Comparison of ENCODE assay signal across 23 cellular contexts in genomic region chr3:149647285-149647684, GRCh38. TPM values are rescaled to one million over a fixed set of nuclear protein-coding genes. Genes with fewer than 3 reads are reported as not detected.
DNase-seq lines count a peak whose midpoint lies in the region; ATAC-seq, FAIRE-seq and TF ChIP-seq lines count a peak whose summit lies in the region.
"Had no signal": no experiment of that assay in that cellular context is flagged by ENCODE, and none has a peak within 500 bp of the region (broad histone marks: within the 10 kb centered on the region; RNA-seq: fewer than 3 reads in every experiment).

No MANE protein-coding gene starts in this region.

- in situ Hi-C loops in HepG2 (cut with HindIII; ENCODE audit: extremely low pct_ligation_motif_present, low pct_unique_long_range_greater_than_20kb), result no loop called here

- H2AFZ ChIP-seq in HepG2 (ENCODE audit: low read length), result no peak overlapping the region

- WGBS in HepG2 (ENCODE audit: low lambda C conversion rate), result 98% methylated on average over 4 of the region's 4 CpGs
- 88% methylated on average over 4 of the region's 4 CpGs for WGBS in right lobe of liver (ENCODE audit: insufficient coverage, low coverage, low lambda C conversion rate, missing lambda C conversion rate)
- 84% methylated on average over 4 of the region's 4 CpGs for WGBS in esophagus muscularis mucosa

- H3K9ac ChIP-seq in HepG2 (ENCODE audit: insufficient read depth, low read depth, low read length), result no peak overlapping the region

- H3K4me1 ChIP-seq in HepG2 (ENCODE audit: insufficient read depth, low read length) (peaks cover 95% of the 10 kb centered on the region), right lobe of liver (peaks cover 0 to 17% (median 2%) of the 10 kb centered on the region in 4 donors), esophagus muscularis mucosa (peaks cover 45 to 100% (median 95%) of the 10 kb centered on the region in 4 donors), mucosa of descending colon (ENCODE audit: low read depth) (no peaks in the 10 kb centered on the region)

- H4K20me1 ChIP-seq in HepG2 (ENCODE audit: insufficient read depth, low read length), result peaks cover 66% of the 10 kb centered on the region

- TF ChIP-seq CTCF in HepG2 (CRISPR knock-in tag; IDR thresholded peaks at IDR 0.05) (no peak), right lobe of liver (IDR thresholded peaks at IDR 0.05) (no peak), esophagus muscularis mucosa (IDR thresholded peaks at IDR 0.05) (no peak), mucosa of descending colon (IDR thresholded peaks at IDR 0.05) (no peak)

- H3K9me3 ChIP-seq in HepG2 (ENCODE audit: low read length) (no peaks in the 10 kb centered on the region), right lobe of liver (no peaks in the 10 kb centered on the region), esophagus muscularis mucosa (no peaks in the 10 kb centered on the region), mucosa of descending colon (no peaks in the 10 kb centered on the region)
- H3K9me3 ChIP-seq: lower lobe of right lung, transverse colon had no signal

- intact Hi-C loops in HepG2 (cut with micrococcal nuclease; ENCODE audit: unreplicated experiment), result no loop called here
- intact Hi-C loops in right lobe of liver (cut with DNase I), result no loop called here
- intact Hi-C loops in esophagus muscularis mucosa (cut with DNase I), result no loop called here
- intact Hi-C loops in mucosa of descending colon (cut with DNase I, micrococcal nuclease), result no loop called here

- H3K27me3 ChIP-seq in HepG2 (ENCODE audit: control insufficient read depth in 1 of 2, insufficient read depth in 2 of 2, low read length in 2 of 2) (no peaks in the 10 kb centered on the region), right lobe of liver (no peaks in the 10 kb centered on the region), esophagus muscularis mucosa (no peaks in the 10 kb centered on the region)
- H3K27me3 ChIP-seq: cardiac muscle cell, foreskin keratinocyte had no signal

- no peak overlapping the region for H3K27ac ChIP-seq in HepG2 (ENCODE audit: extremely low read length, insufficient read depth, low read length)
- H3K27ac ChIP-seq in right lobe of liver, result no peak overlapping the region
- H3K27ac ChIP-seq in esophagus muscularis mucosa (replicated peaks in 1 of 4), result peak overlapping the region in 1 of 4 donors; percentile 70
- H3K27ac ChIP-seq: cardiac muscle cell, lower lobe of right lung had no signal

- H3K4me2 ChIP-seq in HepG2 (ENCODE audit: low read depth, low read length), result no peak overlapping the region; the same call in 1 of the 2 replicates

- TF ChIP-seq EP300 in HepG2 (IDR thresholded peaks at IDR 0.05; ENCODE audit: low read depth in 2 of 2, low read length in 2 of 2) (no peak), HepG2 (CRISPR knock-in tag; IDR thresholded peaks at IDR 0.05; ENCODE audit: borderline replicate concordance) (no peak), esophagus muscularis mucosa (IDR thresholded peaks at IDR 0.05) (no peak)

- ATAC-seq in HepG2 (no peak), right lobe of liver (no peak), HG02642 (IDR thresholded peaks at IDR 0.05; ENCODE audit: poor library complexity, unreplicated experiment) (peak; percentile 68), HG03520 (IDR thresholded peaks at IDR 0.05; ENCODE audit: unreplicated experiment) (peak; percentile 90), mucosa of descending colon (no peak)
- ATAC-seq: activated CD4-positive, alpha-beta T cell treated with anti-CD3 and anti-CD28 coated beads for 36 hours; effector memory CD8-positive, alpha-beta T cell; foreskin keratinocyte; lower lobe of right lung had no signal

- no peak overlapping the region for H3K4me3 ChIP-seq in HepG2 (replicated peaks in 1 of 3; ENCODE audit: insufficient read depth in 1 of 3, low read depth in 2 of 3, low read length in 3 of 3)
- H3K4me3 ChIP-seq in right lobe of liver, result no peak overlapping the region
- H3K4me3 ChIP-seq in esophagus muscularis mucosa, result no peak overlapping the region
- H3K4me3 ChIP-seq in mucosa of descending colon, result no peak overlapping the region
- H3K4me3 ChIP-seq: cardiac muscle cell, lower lobe of right lung, transverse colon had no signal

- TF ChIP-seq POLR2A in HepG2 (IDR thresholded peaks at IDR 0.05; ENCODE audit: insufficient read depth in 1 of 2, low read depth in 2 of 2, low read length in 2 of 2) (no peak), right lobe of liver (IDR thresholded peaks at IDR 0.05) (no peak), esophagus muscularis mucosa (IDR thresholded peaks at IDR 0.05; ENCODE audit: low read depth) (no peak)

- CTCF ChIA-PET in HepG2 (lab: Yijun Ruan, JAX; ENCODE audit: low intra/inter-chr PET ratio, low total read pairs), result no interaction called here

- peaks cover 21 to 59% of the 10 kb centered on the region in 2 experiments for H3K36me3 ChIP-seq in HepG2 (replicated peaks in 1 of 2; ENCODE audit: control insufficient read depth in 1 of 2, insufficient read depth in 2 of 2, low read length in 2 of 2)
- H3K36me3 ChIP-seq in right lobe of liver, result no peaks in the 10 kb centered on the region
- peaks cover 0 to 29% (median 12%) of the 10 kb centered on the region in 4 donors for H3K36me3 ChIP-seq in esophagus muscularis mucosa
- no peaks in the 10 kb centered on the region for H3K36me3 ChIP-seq in mucosa of descending colon (ENCODE audit: low read depth)
- H3K36me3 ChIP-seq: transverse colon had no signal

- POLR2A ChIA-PET in HepG2 (lab: Yijun Ruan, JAX), result interaction anchor here (3.8 kb wide), 1 partner anchor 10 kb away, joined by 28 read pairs; the partner anchor contains the start of gene WWTR1

- peaks cover 90% of the 10 kb centered on the region for H3K79me2 ChIP-seq in HepG2 (ENCODE audit: insufficient read depth, low read length)

- TF ChIP-seq RAD21 in HepG2 (CRISPR knock-in tag; IDR thresholded peaks at IDR 0.05), result no peak

- BruUV-seq in HepG2 (replicated peaks; lab: Mats Ljungman, UMichigan), result no TSS peak

- DNase-seq in HepG2 (ENCODE audit: low spot score), result no peak
- no peak for DNase-seq in right lobe of liver
- DNase-seq in esophagus muscularis mucosa (ENCODE audit: extremely low spot score), result no peak
- DNase-seq in mucosa of descending colon, result no peak
- DNase-seq in T-helper 1 cell, result no peak
- DNase-seq in HT-29 (ENCODE audit: low spot score), result no peak
- DNase-seq: 8988T; activated CD4-positive, alpha-beta T cell treated with anti-CD3 and anti-CD28 coated beads for 36 hours; activated naive CD8-positive, alpha-beta T cell treated with anti-CD3 and anti-CD28 coated beads for 36 hours; activated T-cell treated with anti-CD3 and anti-CD28 coated beads for 4 hours; effector memory CD8-positive, alpha-beta T cell; foreskin keratinocyte; lower lobe of right lung; NCI-H2081; NCI-H748 treated with DMSO at 0.1 percent for 48 hours; nephron progenitor cell; retina; stimulated activated CD4-positive, alpha-beta T cell treated with anti-CD3 and anti-CD28 coated beads, Interleukin-2, amount 100 ng/mL, for 24 hours; transverse colon had no signal

- no peak for FAIRE-seq in HepG2 (lab: Jason Lieb, UNC)

TF ChIP-seq in HepG2, 621 proteins besides CTCF, POLR2A, EP300 and RAD21:
- TF ChIP-seq NCOA5 (CRISPR knock-in tag; IDR thresholded peaks at IDR 0.05) (no peak), RBFOX2 (IDR thresholded peaks at IDR 0.05; ENCODE audit: low read depth, low read length) (0 out of 2 replicates have a peak, but pooled peaks have one; percentile 33)

RNA-seq across cellular contexts. Expression of gene WWTR1, which starts 10.5 kb away (rescaled TPM):
- total RNA-seq in HepG2 (2016; rRNA removed; fragmentation: Illumina TruSeq; extraction: Trizol), result 19.7 and 27.0 TPM in 2 replicates
- 3.0 and 4.5 TPM in 2 replicates for total RNA-seq in HepG2 (2016; cell fraction: cytosol; rRNA removed; fragmentation: Illumina TruSeq; extraction: Trizol; ENCODE audit: low read depth)
- total RNA-seq in HepG2 (2016; cell fraction: insoluble cytoplasmic fraction; rRNA removed; fragmentation: Illumina TruSeq; extraction: Trizol), result 18.2 and 25.1 TPM in 2 replicates
- total RNA-seq in HepG2 (2016; cell fraction: membrane; rRNA removed; fragmentation: Illumina TruSeq; extraction: Trizol), result 11.0 and 11.7 TPM in 2 replicates
- total RNA-seq in HepG2 (2016; cell fraction: nucleus; rRNA removed; fragmentation: Illumina TruSeq; extraction: Trizol), result 22.2 and 23.3 TPM in 2 replicates
- polyA plus RNA-seq in HepG2 (2011; rRNA removed), result 105 and 139 TPM in 2 replicates
- 87.9 and 94.0 TPM in 2 replicates for polyA plus RNA-seq in HepG2 (2011; cell fraction: cytosol; rRNA removed)
- 104 and 133 TPM in 2 replicates for polyA plus RNA-seq in HepG2 (2011; cell fraction: nucleus; rRNA removed)
- 75.0 and 83.3 TPM in 2 replicates for polyA plus RNA-seq in HepG2 (2012)
- 5.5 and 5.7 TPM in 2 replicates for polyA plus RNA-seq in HepG2 (2016; cell fraction: cytosol; fragmentation: Illumina TruSeq; extraction: Trizol; ENCODE audit: low read depth)
- polyA plus RNA-seq in HepG2 (2016; cell fraction: insoluble cytoplasmic fraction; fragmentation: Illumina TruSeq; extraction: Trizol; ENCODE audit: low read depth), result 54.5 and 55.7 TPM in 2 replicates
- polyA plus RNA-seq in HepG2 (2016; cell fraction: membrane; fragmentation: Illumina TruSeq; extraction: Trizol; ENCODE audit: low read depth), result 11.1 and 12.3 TPM in 2 replicates
- 38.7 and 40.5 TPM in 2 replicates for polyA plus RNA-seq in HepG2 (2016; cell fraction: nucleus; fragmentation: Illumina TruSeq; extraction: Trizol; ENCODE audit: insufficient read depth, low read depth)
- polyA minus RNA-seq in HepG2 (2011; rRNA and poly(A)+ RNA removed; ENCODE audit: low replicate concordance), result 71.2 and 129 TPM in 2 replicates
- polyA minus RNA-seq in HepG2 (2011; cell fraction: cytosol; rRNA and poly(A)+ RNA removed), result 90.2 and 115 TPM in 2 replicates
- polyA minus RNA-seq in HepG2 (2011; cell fraction: nucleus; rRNA and poly(A)+ RNA removed), result 131 and 167 TPM in 2 replicates
- 10 to 100 TPM; 10.6 to 19.7 (median 15.3) TPM for total RNA-seq in right lobe of liver
- total RNA-seq in esophagus muscularis mucosa, result 100 to 1,000 TPM; 346 to 535 (median 463) TPM
- total RNA-seq in mucosa of descending colon, result 100 to 1,000 TPM in 1 of 3 donors, 10 to 100 TPM in 2; 11.6 to 217 (median 20.7) TPM
- total RNA-seq in HT-29 (2014; rRNA removed; shearing (Covaris generic)), result 3.2 and 4.2 TPM in 2 replicates
- polyA plus RNA-seq: CD14-positive monocyte had no signal

Comparison
In these comparisons a context has a peak if more than half of its experiments do, and no peak if none do; other contexts are left out.
1. ATAC-seq: peak in HG02642 (single experiment) and HG03520 (single experiment); none in HepG2 (single experiment), right lobe of liver (0 of 4) and mucosa of descending colon (single experiment).